ENCODE assay signal across 10 cellular contexts in the genomic region with DNA sequence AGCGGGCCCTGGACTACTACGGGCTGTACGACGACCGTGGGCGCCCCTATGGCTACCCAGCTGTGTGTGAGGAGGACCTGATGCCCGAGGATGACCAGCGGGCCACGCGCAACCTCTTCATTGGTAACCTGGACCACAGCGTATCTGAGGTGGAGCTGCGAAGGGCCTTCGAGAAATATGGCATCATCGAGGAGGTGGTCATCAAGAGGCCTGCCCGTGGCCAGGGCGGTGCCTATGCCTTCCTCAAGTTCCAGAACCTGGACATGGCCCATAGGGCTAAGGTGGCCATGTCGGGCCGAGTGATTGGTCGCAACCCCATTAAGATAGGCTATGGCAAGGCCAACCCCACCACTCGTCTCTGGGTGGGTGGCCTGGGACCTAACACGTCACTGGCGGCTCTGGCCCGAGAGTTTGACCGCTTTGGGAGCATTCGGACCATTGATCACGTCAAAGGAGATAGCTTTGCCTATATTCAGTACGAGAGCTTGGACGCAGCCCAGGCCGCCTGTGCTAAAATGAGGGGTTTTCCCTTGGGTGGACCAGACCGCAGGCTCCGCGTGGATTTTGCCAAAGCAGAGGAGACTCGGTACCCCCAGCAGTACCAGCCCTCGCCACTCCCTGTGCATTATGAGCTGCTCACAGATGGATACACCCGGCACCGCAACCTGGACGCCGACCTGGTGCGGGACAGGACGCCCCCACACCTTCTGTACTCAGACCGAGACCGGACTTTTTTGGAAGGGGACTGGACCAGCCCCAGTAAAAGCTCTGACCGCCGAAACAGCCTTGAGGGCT. TPM values are rescaled to one million over a fixed set of nuclear protein-coding genes. Genes with fewer than 3 reads are reported as not detected.
DNase-seq lines count a peak whose midpoint lies in the region; ATAC-seq, FAIRE-seq and TF ChIP-seq lines count a peak whose summit lies in the region.
"Had no signal": no experiment of that assay in that cellular context is flagged by ENCODE, and none has a peak within 500 bp of the region (broad histone marks: within the 10 kb centered on the region; RNA-seq: fewer than 3 reads in every experiment).

No MANE protein-coding gene starts in this region.

- peaks cover 11% of the 10 kb centered on the region for H3K4me1 ChIP-seq in A673 (ENCODE audit: insufficient read depth, low read length, poor library complexity, severe bottlenecking)
- H3K4me1 ChIP-seq in Karpas-422 (ENCODE audit: low read length): peaks cover 52% of the 10 kb centered on the region
- H3K4me1 ChIP-seq in mucosa of stomach (ENCODE audit: control insufficient read depth, insufficient read depth, low read length): peaks cover 67% of the 10 kb centered on the region

- CTCF ChIA-PET in A673 (lab: Charles Lee): no interaction called here

- H3K9ac ChIP-seq in Karpas-422 (ENCODE audit: low read length): peak overlapping the region; percentile 96
- H3K9ac ChIP-seq in mucosa of stomach (ENCODE audit: low read length): peak overlapping the region; percentile 61

- no peaks in the 10 kb centered on the region for H3K9me2 ChIP-seq in Karpas-422 (replicated peaks; ENCODE audit: insufficient read depth, low read length)

- H3K36me3 ChIP-seq in A673 (ENCODE audit: insufficient read depth, low read length, poor library complexity, severe bottlenecking): peaks cover 56% of the 10 kb centered on the region
- peaks cover 46% of the 10 kb centered on the region; the same call in 1 of the 2 replicates for H3K36me3 ChIP-seq in Karpas-422 (ENCODE audit: insufficient read depth, low read length)
- peaks cover 34% of the 10 kb centered on the region for H3K36me3 ChIP-seq in mucosa of stomach (ENCODE audit: control insufficient read depth, insufficient read depth, low read length)

- H3K4me3 ChIP-seq in A673 (ENCODE audit: low read depth, low read length, poor library complexity, severe bottlenecking) (peak overlapping the region; percentile 63), Karpas-422 (ENCODE audit: low read length) (peak overlapping the region; percentile 81), dorsolateral prefrontal cortex (peak overlapping the region; percentile 56 to 88 (median 74)), mucosa of stomach (ENCODE audit: low read length) (peak overlapping the region; percentile 21)

- H3K4me2 ChIP-seq in Karpas-422 (ENCODE audit: low read depth, low read length, poor library complexity, severe bottlenecking): peak overlapping the region; percentile 85

- DNase-seq in A673 (ENCODE audit: low spot score): no peak
- no peak for DNase-seq in Karpas-422
- no peak for DNase-seq in dorsolateral prefrontal cortex
- no peak for DNase-seq in NCI-H2081 treated with DMSO at 0.1 percent for 48 hours (lab: John Stamatoyannopoulos, UW)
- DNase-seq in NCI-H510A treated with DMSO at 0.1 percent for 48 hours (lab: John Stamatoyannopoulos, UW): no peak
- no peak for DNase-seq in GM12891 (ENCODE audit: insufficient read length, low spot score)
- DNase-seq: NCI-H226 had no signal

- H2AFZ ChIP-seq in Karpas-422 (ENCODE audit: low read length): no peak overlapping the region

- BruUV-seq in A673 (replicated peaks; lab: Mats Ljungman, UMichigan): no TSS peak

- H3K27me3 ChIP-seq in A673 (replicated peaks; ENCODE audit: insufficient read depth, low read depth, low read length, poor library complexity) (no peaks in the 10 kb centered on the region), Karpas-422 (ENCODE audit: low read length) (no peaks in the 10 kb centered on the region), dorsolateral prefrontal cortex (no peaks in the 10 kb centered on the region), mucosa of stomach (ENCODE audit: control insufficient read depth, insufficient read depth, low read length) (no peaks in the 10 kb centered on the region)

- POLR2A ChIA-PET in A673 (lab: Charles Lee; ENCODE audit: low non-redundant PET): no interaction called here

- no peaks in the 10 kb centered on the region for H3K9me3 ChIP-seq in A673 (ENCODE audit: low read depth, low read length, poor library complexity, severe bottlenecking)
- H3K9me3 ChIP-seq in Karpas-422 (ENCODE audit: low read length): no peaks in the 10 kb centered on the region
- no peaks in the 10 kb centered on the region for H3K9me3 ChIP-seq in mucosa of stomach (ENCODE audit: control insufficient read depth, low read length)

- no peak for ATAC-seq in GM18907 (IDR thresholded peaks at IDR 0.05; ENCODE audit: unreplicated experiment)

- H3K79me2 ChIP-seq in Karpas-422 (ENCODE audit: low read length): peaks cover 60% of the 10 kb centered on the region

- TF ChIP-seq POLR2A in GM12891 (IDR thresholded peaks at IDR 0.05; ENCODE audit: low read depth, low read length): no peak

- FAIRE-seq in GM12891 (lab: Jason Lieb, UNC): no peak
- FAIRE-seq: islet of Langerhans had no signal

- TF ChIP-seq CTCF in A673 (conservative IDR thresholded peaks at IDR 0.05; ENCODE audit: low read depth, low read length) (no peak), dorsolateral prefrontal cortex (IDR thresholded peaks at IDR 0.05 in 54 of 56, conservative IDR thresholded peaks at IDR 0.05 in 2 of 56; ENCODE audit: low read depth in 1 of 56, partially characterized antibody in 56 of 56) (no peak)

- H4K20me1 ChIP-seq in Karpas-422 (ENCODE audit: insufficient read depth, low read depth, low read length): peaks cover 23% of the 10 kb centered on the region

- H3K27ac ChIP-seq in A673 (ENCODE audit: low read depth, low read length, poor library complexity, severe bottlenecking) (peak overlapping the region; percentile 87), Karpas-422 (ENCODE audit: low read length) (no peak overlapping the region), dorsolateral prefrontal cortex (peak overlapping the region in 38 of 59 donors; percentile 41 to 96 (median 84))

- intact Hi-C loops in A673 (cut with micrococcal nuclease; ENCODE audit: unreplicated experiment) (no loop called here), dorsolateral prefrontal cortex (cut with DNase I) (loop anchor here (5.0 to 10.0 kb wide), 5 partner anchors 280 to 1038 kb away; partner anchors contain the start of genes TMEM115 (in 2 of the 2), CYB561D2 (in 1 of the 2), DOCK3 (in 1 of the 2) and NPRL2 (in 1 of the 2))

TF ChIP-seq in GM12891, 5 proteins besides CTCF, POLR2A, EP300 and RAD21:
- no peak for TF ChIP-seq SPI1 (IDR thresholded peaks at IDR 0.05; ENCODE audit: low read depth, low read length)
- no peak for TF ChIP-seq POU2F2 (IDR thresholded peaks at IDR 0.05; ENCODE audit: low read depth, low read length)
- no peak for TF ChIP-seq POLR2AphosphoS5 (IDR thresholded peaks at IDR 0.05; ENCODE audit: low read depth, low read length)
- no peak for TF ChIP-seq TAF1 (IDR thresholded peaks at IDR 0.05; ENCODE audit: low read depth, low read length)
- no peak for TF ChIP-seq PAX5 (IDR thresholded peaks at IDR 0.05; ENCODE audit: insufficient read depth, low read length, severe bottlenecking)

RNA-seq across cellular contexts. Expression of gene RBM15B, which starts 1.4 kb away (rescaled TPM):
- total RNA-seq in A673 (2021): 26.8 and 27.0 TPM in 2 replicates
- total RNA-seq in Karpas-422 (2014; rRNA removed; shearing (Covaris generic); ENCODE audit: low replicate concordance): 17.1 and 26.1 TPM in 2 replicates
- 10 to 100 TPM; 15.0 to 22.9 (median 19.1) TPM for total RNA-seq in dorsolateral prefrontal cortex
- polyA plus RNA-seq in GM12891 (2012; ENCODE audit: low read depth, missing spikeins): 11.4 TPM

RNA-seq across cellular contexts. Expression of gene MANF, which starts 7.4 kb away (rescaled TPM):
- total RNA-seq in A673 (2021) (82.8 and 106 TPM in 2 replicates), dorsolateral prefrontal cortex (10 to 100 TPM; 12.0 to 80.8 (median 29.0) TPM)
- 27.2 and 51.8 TPM in 2 replicates for total RNA-seq in Karpas-422 (2014; rRNA removed; shearing (Covaris generic); ENCODE audit: low replicate concordance)
- 60.4 TPM for polyA plus RNA-seq in GM12891 (2012; ENCODE audit: low read depth, missing spikeins)

Comparison
In these comparisons a context has a peak if more than half of its experiments do, and no peak if none do; other contexts are left out.
1. H3K4me3 ChIP-seq: peak in every context shown above with its lines; median percentile 81 in Karpas-422; 74 in dorsolateral prefrontal cortex; 63 in A673; 21 in mucosa of stomach.